1 cellular context compared by ENCODE assay signal in the genomic region with DNA sequence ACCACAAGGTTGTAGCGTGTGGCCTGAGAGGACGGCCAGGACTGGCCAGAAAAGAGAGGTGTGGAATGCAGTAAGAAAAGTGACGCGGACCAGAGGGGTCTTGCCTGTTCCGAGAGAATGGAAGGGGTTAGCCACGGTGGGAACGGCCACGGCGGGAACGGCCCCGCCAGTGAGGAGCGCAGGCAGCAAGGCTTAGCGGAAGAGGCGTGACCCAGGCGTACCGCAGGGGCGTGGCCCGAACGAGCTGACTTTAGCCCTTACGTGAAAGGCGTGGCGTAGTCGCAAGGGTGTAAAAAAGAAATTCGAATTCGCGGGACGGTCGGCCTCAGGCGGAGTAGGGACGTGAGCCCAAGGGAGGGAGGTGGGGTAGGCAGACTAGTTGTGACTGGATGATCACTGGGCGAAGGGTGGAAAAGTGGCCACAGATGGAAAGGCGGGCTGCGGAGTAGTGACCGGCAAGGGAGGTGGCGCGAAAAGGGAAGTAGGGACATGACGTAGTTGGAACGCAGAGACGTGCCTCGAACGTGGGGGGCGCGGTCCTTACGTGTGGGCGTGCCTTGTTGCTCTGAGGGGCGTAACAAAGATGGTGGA.
TF ChIP-seq lines count a peak whose summit lies in the region.

No MANE protein-coding gene starts in this region.

TF ChIP-seq in endothelial cell of umbilical vein, 7 proteins besides CTCF, POLR2A, EP300 and RAD21 (continued from another document):
- TF ChIP-seq, protein P1, sequence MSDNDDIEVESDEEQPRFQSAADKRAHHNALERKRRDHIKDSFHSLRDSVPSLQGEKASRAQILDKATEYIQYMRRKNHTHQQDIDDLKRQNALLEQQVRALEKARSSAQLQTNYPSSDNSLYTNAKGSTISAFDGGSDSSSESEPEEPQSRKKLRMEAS (IDR thresholded peaks at IDR 0.05; ENCODE audit: insufficient read depth, insufficient read length), result no peak
